In the genomic region with DNA sequence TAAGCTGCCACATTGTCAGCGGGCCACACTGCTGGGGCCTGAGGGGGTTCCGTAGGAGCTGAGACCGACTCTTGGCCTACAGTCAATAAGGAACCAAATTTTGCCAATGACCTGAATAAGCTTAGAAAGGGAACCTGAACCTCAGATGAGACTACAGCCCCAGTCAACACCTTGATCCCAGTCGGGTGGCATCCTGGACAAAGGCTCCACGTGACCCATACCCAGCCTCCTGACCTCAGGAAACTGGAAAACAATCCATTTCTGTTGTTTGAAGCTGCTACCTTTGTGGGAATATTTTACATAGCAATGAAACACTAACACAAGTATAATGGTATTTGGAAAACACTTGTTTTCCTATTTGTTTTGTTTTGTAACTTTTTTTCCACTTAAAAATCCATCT, we compare ENCODE assay signal across 20 cellular contexts.
DNase-seq lines count a peak whose midpoint lies in the region; ATAC-seq, FAIRE-seq and TF ChIP-seq lines count a peak whose summit lies in the region.
"Had no signal": no experiment of that assay in that cellular context is flagged by ENCODE, and none has a peak within 500 bp of the region (broad histone marks: within the 10 kb centered on the region; RNA-seq: fewer than 3 reads in every experiment).

No MANE protein-coding gene starts in this region.

- H3K14ac ChIP-seq in H1 (ENCODE audit: insufficient read length): no peak overlapping the region

- H4K91ac ChIP-seq in H1 (replicated peaks; ENCODE audit: insufficient read length, low read length): no peak overlapping the region

- H4K20me1 ChIP-seq in H1 (replicated peaks in 1 of 2; ENCODE audit: control insufficient read depth in 1 of 2, insufficient read depth in 2 of 2, low read length in 2 of 2): no peaks in the 10 kb centered on the region
- H4K20me1 ChIP-seq: BLaER1 had no signal

- no peak for ATAC-seq in GM21723 (IDR thresholded peaks at IDR 0.05; ENCODE audit: unreplicated experiment)
- ATAC-seq: CD8-positive, alpha-beta T cell; GM12878 had no signal

- H4K5ac ChIP-seq in H1 (ENCODE audit: insufficient read length, low read depth, low read length): no peak overlapping the region

- H3K79me1 ChIP-seq in H1 (ENCODE audit: low read depth, low read length): no peaks in the 10 kb centered on the region

- peak overlapping the region; percentile 17; the same call in 1 of the 2 replicates for H3K27ac ChIP-seq in SJCRH30
- no peak overlapping the region for H3K27ac ChIP-seq in H1 (ENCODE audit: low read depth, low read length)
- H3K27ac ChIP-seq: 22Rv1, BLaER1 had no signal

- H2BK15ac ChIP-seq in H1 (ENCODE audit: low read length): no peak overlapping the region

- no peak overlapping the region for H3K4ac ChIP-seq in H1 (replicated peaks; ENCODE audit: insufficient read length, low read depth, low read length)

- 71% methylated on average over 5 of the region's 5 CpGs; no CpG with 5 or more reads in 1 of the 2 experiments for WGBS in H1 (ENCODE audit: extremely low coverage in 1 of 2, insufficient coverage in 1 of 2, insufficient read length in 1 of 2, insufficient replicate concordance in 2 of 2, low coverage in 1 of 2, low lambda C conversion rate in 2 of 2, missing lambda C conversion rate in 1 of 2), 2 experiments

- DNase-seq in ELF-1 (ENCODE audit: low read depth, low spot score) (peak; percentile 14), SJCRH30 (peak in 1 of 2 experiments; percentile 18), H1 (ENCODE audit: low read depth in 1 of 2, low spot score in 2 of 2) (no peak), posterior vena cava (ENCODE audit: low spot score) (no peak), amniotic stem cell (lab: John Stamatoyannopoulos, UW) (no peak)
- DNase-seq: Caco-2; CD4-positive, CD25-positive, alpha-beta regulatory T cell; CD8-positive, alpha-beta T cell; DMS153; DND-41; GDM1; GOT3; H7; HCEC 1CT had no signal

- H3K18ac ChIP-seq in H1 (ENCODE audit: extremely low read depth, low read length): no peak overlapping the region

- no peak for TF ChIP-seq POLR2A in H1 (IDR thresholded peaks at IDR 0.05; ENCODE audit: control extremely low read depth in 1 of 2, low read depth in 2 of 2, low read length in 2 of 2)

- H2BK20ac ChIP-seq in H1 (ENCODE audit: low read length): peak overlapping the region; percentile 64; the same call in 1 of the 2 replicates

- H3K4me1 ChIP-seq in SJCRH30: peaks cover 53% of the 10 kb centered on the region
- peaks cover 4 to 18% (median 12%) of the 10 kb centered on the region in 4 experiments for H3K4me1 ChIP-seq in H1 (replicated peaks in 1 of 4; ENCODE audit: control insufficient read depth in 3 of 4, insufficient read depth in 4 of 4, low read length in 3 of 4)
- H3K4me1 ChIP-seq: Caco-2 had no signal

- H3K9me3 ChIP-seq in SJCRH30 (replicated peaks) (no peaks in the 10 kb centered on the region), H1 (ENCODE audit: insufficient read depth in 2 of 2, low read depth in 1 of 2, low read length in 1 of 2) (no peaks in the 10 kb centered on the region)
- H3K9me3 ChIP-seq: BLaER1, Caco-2 had no signal

- intact Hi-C loops in posterior vena cava (cut with DNase I): no loop called here

- peak overlapping the region; percentile 15 to 22 for H3K4me2 ChIP-seq in H1 (ENCODE audit: insufficient read depth in 1 of 2, low read depth in 2 of 2, low read length in 2 of 2)
- H3K4me2 ChIP-seq: BLaER1 had no signal

- H3K4me3 ChIP-seq in SJCRH30: no peak overlapping the region
- peak overlapping the region in 1 of 4 experiments; percentile 17; a peak in 1 of 8 replicates for H3K4me3 ChIP-seq in H1 (ENCODE audit: extremely low read depth in 1 of 4, insufficient read depth in 2 of 4, low read depth in 3 of 4, low read length in 4 of 4)
- H3K4me3 ChIP-seq: BLaER1, GM12878 had no signal

- H3K9ac ChIP-seq in H1 (replicated peaks in 1 of 4; ENCODE audit: extremely low read depth in 1 of 4, low read depth in 3 of 4, low read length in 3 of 4): no peak overlapping the region
- H3K9ac ChIP-seq: BLaER1 had no signal

- H2BK12ac ChIP-seq in H1 (ENCODE audit: low read depth, low read length): peak overlapping the region; percentile 91; the same call in 1 of the 2 replicates

- peak overlapping the region; percentile 55 for H2BK120ac ChIP-seq in H1 (replicated peaks; ENCODE audit: low read depth, low read length)

- no peak overlapping the region for H2AK5ac ChIP-seq in H1 (ENCODE audit: low read depth, low read length)

- no peak for TF ChIP-seq CTCF in H1 (IDR thresholded peaks at IDR 0.05; ENCODE audit: control extremely low read depth in 1 of 3, insufficient read depth in 1 of 3, low read depth in 1 of 3, low read length in 3 of 3)

- CTCF ChIA-PET in H1 (lab: Charles Lee; ENCODE audit: partially characterized antibody): interaction anchor here (1.0 to 2.1 kb wide), 4 partner anchors 24 to 238 kb away, joined by 3 to 8 read pairs (median 3); no protein-coding TSS in a partner anchor

- no peak overlapping the region for H3K56ac ChIP-seq in H1 (replicated peaks; ENCODE audit: insufficient read length, low read depth, low read length)

- FAIRE-seq in H1 (lab: Jason Lieb, UNC): peak; percentile 52
- FAIRE-seq: A204.1, GM12878, GM19239 had no signal

- no peak overlapping the region for H4K8ac ChIP-seq in H1 (ENCODE audit: extremely low read depth, insufficient read depth, low read length)

- H3K36me3 ChIP-seq in SJCRH30: no peaks in the 10 kb centered on the region
- H3K36me3 ChIP-seq in H1 (ENCODE audit: control insufficient read depth in 2 of 4, insufficient read depth in 4 of 4, low read length in 3 of 4): no peaks in the 10 kb centered on the region
- H3K36me3 ChIP-seq: BLaER1 had no signal

- H3K79me2 ChIP-seq in H1 (ENCODE audit: control insufficient read depth in 1 of 2, insufficient read depth in 2 of 2, low read length in 2 of 2): no peaks in the 10 kb centered on the region

- POLR2A ChIA-PET in H1 (lab: Charles Lee; ENCODE audit: partially characterized antibody): interaction anchor here (0.6 kb wide), 1 partner anchor 9 kb away, joined by 3 read pairs; no protein-coding TSS in a partner anchor

- H3K27me3 ChIP-seq in SJCRH30: no peaks in the 10 kb centered on the region
- no peaks in the 10 kb centered on the region for H3K27me3 ChIP-seq in H1 (replicated peaks in 1 of 4; ENCODE audit: control insufficient read depth in 3 of 4, extremely low read depth in 1 of 4, insufficient read depth in 3 of 4, low read length in 3 of 4)
- H3K27me3 ChIP-seq: BLaER1 had no signal

- H3K23me2 ChIP-seq in H1 (ENCODE audit: low read depth, low read length): no peaks in the 10 kb centered on the region; the same call in 1 of the 2 replicates

- H3K23ac ChIP-seq in H1 (ENCODE audit: insufficient read length): no peak overlapping the region

- TF ChIP-seq EP300 in H1 (IDR thresholded peaks at IDR 0.05; ENCODE audit: borderline replicate concordance in 1 of 2, low read depth in 2 of 2, low read length in 2 of 2): no peak

- H2AFZ ChIP-seq in H1 (ENCODE audit: low read length): no peak overlapping the region

- H2BK5ac ChIP-seq in H1 (ENCODE audit: low read depth, low read length): no peak overlapping the region

- no peak for TF ChIP-seq RAD21 in H1 (IDR thresholded peaks at IDR 0.05 in 1 of 2, conservative IDR thresholded peaks at IDR 0.05 in 1 of 2; ENCODE audit: low read depth in 2 of 2, low read length in 2 of 2)

TF ChIP-seq in H1, 55 proteins besides CTCF, POLR2A, EP300 and RAD21:
- TF ChIP-seq, protein P1, sequence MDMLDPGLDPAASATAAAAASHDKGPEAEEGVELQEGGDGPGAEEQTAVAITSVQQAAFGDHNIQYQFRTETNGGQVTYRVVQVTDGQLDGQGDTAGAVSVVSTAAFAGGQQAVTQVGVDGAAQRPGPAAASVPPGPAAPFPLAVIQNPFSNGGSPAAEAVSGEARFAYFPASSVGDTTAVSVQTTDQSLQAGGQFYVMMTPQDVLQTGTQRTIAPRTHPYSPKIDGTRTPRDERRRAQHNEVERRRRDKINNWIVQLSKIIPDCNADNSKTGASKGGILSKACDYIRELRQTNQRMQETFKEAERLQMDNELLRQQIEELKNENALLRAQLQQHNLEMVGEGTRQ (IDR thresholded peaks at IDR 0.05; ENCODE audit: low read length): peak; percentile 57; the same call in 1 of the 2 replicates
- no peak for TF ChIP-seq TBP (IDR thresholded peaks at IDR 0.05; ENCODE audit: low read depth, low read length)
TF ChIP-seq in H1: peak in this region for 1.
